Comparison of ENCODE assay signal across 29 cellular contexts in genomic region chr19:31114585-31114984, GRCh38.
"Had no signal": no experiment of that assay in that cellular context is flagged by ENCODE, and none has a peak within 500 bp of the region (broad histone marks: within the 10 kb centered on the region; RNA-seq: fewer than 3 reads in every experiment).

No MANE protein-coding gene starts in this region.

- H3K27ac Mint-ChIP-seq: activated CD4-positive, alpha-beta memory T cell treated with anti-CD3 and anti-CD28 coated beads for 36 hours; activated CD4-positive, alpha-beta T cell treated with anti-CD3 and anti-CD28 coated beads, Interleukin-2, amount 10 ng/mL, durations not matched to agents 7 days and 5 days; activated naive CD4-positive, alpha-beta T cell treated with anti-CD3 and anti-CD28 coated beads, Interleukin-2, amount 10 ng/mL, durations not matched to agents 7 days and 5 days; activated naive CD8-positive, alpha-beta T cell treated with anti-CD3 and anti-CD28 coated beads for 36 hours; activated T-helper 2 cell treated with anti-CD3 and anti-CD28 coated beads, Interferon-gamma antibody, Interleukin-2, Interleukin-4, amounts not matched to agents 10 μg/mL and 5 μg/mL and 100 μg/mL, durations not matched to agents 14 hours and 24 hours and 36 hours; brain; T-cell had no signal

- FAIRE-seq: colon had no signal

- H3K4me3 Mint-ChIP-seq: activated CD4-positive, alpha-beta memory T cell treated with anti-CD3 and anti-CD28 coated beads for 36 hours; activated CD4-positive, alpha-beta T cell treated with anti-CD3 and anti-CD28 coated beads, Interleukin-2, amount 10 ng/mL, durations not matched to agents 7 days and 5 days; activated naive CD4-positive, alpha-beta T cell treated with anti-CD3 and anti-CD28 coated beads, Interleukin-2, amount 10 ng/mL, durations not matched to agents 7 days and 5 days; activated naive CD8-positive, alpha-beta T cell treated with anti-CD3 and anti-CD28 coated beads for 36 hours; brain; T-cell had no signal

- H3K9me3 Mint-ChIP-seq: activated CD4-positive, alpha-beta memory T cell treated with anti-CD3 and anti-CD28 coated beads for 36 hours; activated CD4-positive, alpha-beta T cell treated with anti-CD3 and anti-CD28 coated beads, Interleukin-2, amount 10 ng/mL, durations not matched to agents 7 days and 5 days; activated naive CD4-positive, alpha-beta T cell treated with anti-CD3 and anti-CD28 coated beads, Interleukin-2, amount 10 ng/mL, durations not matched to agents 7 days and 5 days; activated naive CD8-positive, alpha-beta T cell treated with anti-CD3 and anti-CD28 coated beads for 36 hours; activated T-helper 2 cell treated with anti-CD3 and anti-CD28 coated beads, Interferon-gamma antibody, Interleukin-2, Interleukin-4, amounts not matched to agents 10 μg/mL and 5 μg/mL and 100 μg/mL, durations not matched to agents 14 hours and 24 hours and 36 hours; brain; T-cell had no signal

- H3K36me3 Mint-ChIP-seq: activated CD4-positive, alpha-beta memory T cell treated with anti-CD3 and anti-CD28 coated beads for 36 hours; activated naive CD4-positive, alpha-beta T cell treated with anti-CD3 and anti-CD28 coated beads, Interleukin-2, amount 10 ng/mL, durations not matched to agents 7 days and 5 days; activated naive CD8-positive, alpha-beta T cell treated with anti-CD3 and anti-CD28 coated beads for 36 hours; brain; T-cell had no signal

- DNase-seq: activated CD4-positive, alpha-beta memory T cell treated with anti-CD3 and anti-CD28 coated beads for 36 hours; activated CD4-positive, alpha-beta T cell treated with anti-CD3 and anti-CD28 coated beads, Interleukin-2, amount 10 ng/mL, durations not matched to agents 7 days and 5 days; activated CD4-positive, CD25-positive, alpha-beta regulatory T cell; activated gamma-delta T cell treated with Interleukin-2 at 50 U/mL for 16 hours; activated naive CD4-positive, alpha-beta T cell treated with anti-CD3 and anti-CD28 coated beads, Interleukin-2, amount 10 ng/mL, durations not matched to agents 7 days and 5 days; activated naive CD8-positive, alpha-beta T cell treated with anti-CD3 and anti-CD28 coated beads for 36 hours; activated T-cell treated with anti-CD3 and anti-CD28 coated beads for 4 hours; activated T-cell treated with anti-CD3 and anti-CD28 coated beads, Interleukin-2, amount 50 U/mL, for 48 hours; anterior cingulate cortex; KG1; NCI-H1092; NCI-H1417 treated with DMSO at 0.1 percent for 48 hours; NCI-H1694; NCI-H2029; NCI-H2107; NCI-H345; NCI-H510A treated with DMSO at 0.1 percent for 48 hours; NCI-H69; NK-92 treated with Interleukin-12 subunit alpha and Interleukin-12 subunit beta, amount 100 ng/mL, for 24 hours; OCI-M1; Peyer's patch; SHP77; T-cell; T-helper 2 cell had no signal

- H3K4me3 ChIP-seq: cardiac muscle cell, Peyer's patch, SK-N-MC had no signal

- ATAC-seq: T-cell had no signal
